ENCODE assay signal across 1 cellular context in the genomic region with DNA sequence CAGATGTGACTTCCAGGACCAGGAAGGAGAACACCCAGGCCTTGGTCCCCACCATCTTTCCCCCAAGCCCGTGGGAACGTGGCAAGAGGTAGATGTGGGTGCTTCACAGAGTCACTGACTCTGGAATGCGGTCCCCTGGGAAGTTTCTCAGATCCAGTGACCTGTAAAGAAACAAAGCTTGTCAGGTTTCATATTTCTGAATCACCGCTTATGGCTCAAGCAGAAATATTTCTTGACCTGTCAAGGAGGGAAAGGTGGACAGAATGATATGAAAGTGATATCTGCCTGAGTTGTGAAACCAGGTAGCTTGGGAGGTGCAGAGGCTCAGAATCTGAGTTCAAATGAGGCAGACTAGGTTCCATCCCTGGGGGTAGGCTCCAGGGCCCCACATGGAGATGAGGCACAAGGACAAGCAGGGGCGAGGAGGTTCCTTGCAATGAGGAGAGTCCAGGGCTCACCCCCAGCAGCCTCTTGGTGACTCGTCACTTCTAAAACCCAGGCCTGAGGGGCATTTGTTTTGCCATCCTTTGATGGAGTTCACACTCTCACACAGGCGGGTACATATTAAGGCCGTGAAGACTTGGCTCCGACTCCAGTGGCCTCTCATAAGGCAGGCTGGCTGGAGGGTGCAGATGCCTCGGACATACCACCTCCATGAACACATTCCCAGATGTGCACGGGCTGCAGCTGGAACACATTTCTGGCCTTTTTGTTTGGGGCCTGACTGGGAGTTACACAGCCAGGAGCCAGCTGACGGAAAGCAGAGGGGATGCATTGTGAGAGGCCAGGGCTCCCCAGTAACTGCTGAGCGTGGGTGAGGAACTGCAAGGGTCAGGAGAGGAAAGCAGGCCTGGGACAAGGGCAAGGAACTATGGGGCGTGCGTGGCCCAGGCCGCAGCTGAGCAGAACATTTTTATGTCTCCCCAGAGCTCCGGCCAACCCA.
TF ChIP-seq lines count a peak whose summit lies in the region.

No MANE protein-coding gene starts in this region.

TF ChIP-seq in GM23338, 12 proteins besides CTCF, POLR2A, EP300 and RAD21:
- TF ChIP-seq, protein P1, sequence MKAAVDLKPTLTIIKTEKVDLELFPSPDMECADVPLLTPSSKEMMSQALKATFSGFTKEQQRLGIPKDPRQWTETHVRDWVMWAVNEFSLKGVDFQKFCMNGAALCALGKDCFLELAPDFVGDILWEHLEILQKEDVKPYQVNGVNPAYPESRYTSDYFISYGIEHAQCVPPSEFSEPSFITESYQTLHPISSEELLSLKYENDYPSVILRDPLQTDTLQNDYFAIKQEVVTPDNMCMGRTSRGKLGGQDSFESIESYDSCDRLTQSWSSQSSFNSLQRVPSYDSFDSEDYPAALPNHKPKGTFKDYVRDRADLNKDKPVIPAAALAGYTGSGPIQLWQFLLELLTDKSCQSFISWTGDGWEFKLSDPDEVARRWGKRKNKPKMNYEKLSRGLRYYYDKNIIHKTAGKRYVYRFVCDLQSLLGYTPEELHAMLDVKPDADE (IDR thresholded peaks at IDR 0.05): no peak
- TF ChIP-seq ZNF114 (CRISPR knock-in tag; IDR thresholded peaks at IDR 0.05) (no peak), STAT1 (IDR thresholded peaks at IDR 0.05; ENCODE audit: unreplicated experiment) (no peak), CREB1 (CRISPR knock-in tag; IDR thresholded peaks at IDR 0.05; ENCODE audit: low read depth) (no peak), EZH2phosphoT487 (IDR thresholded peaks at IDR 0.05; ENCODE audit: unreplicated experiment) (no peak)
- TF ChIP-seq, protein P2, sequence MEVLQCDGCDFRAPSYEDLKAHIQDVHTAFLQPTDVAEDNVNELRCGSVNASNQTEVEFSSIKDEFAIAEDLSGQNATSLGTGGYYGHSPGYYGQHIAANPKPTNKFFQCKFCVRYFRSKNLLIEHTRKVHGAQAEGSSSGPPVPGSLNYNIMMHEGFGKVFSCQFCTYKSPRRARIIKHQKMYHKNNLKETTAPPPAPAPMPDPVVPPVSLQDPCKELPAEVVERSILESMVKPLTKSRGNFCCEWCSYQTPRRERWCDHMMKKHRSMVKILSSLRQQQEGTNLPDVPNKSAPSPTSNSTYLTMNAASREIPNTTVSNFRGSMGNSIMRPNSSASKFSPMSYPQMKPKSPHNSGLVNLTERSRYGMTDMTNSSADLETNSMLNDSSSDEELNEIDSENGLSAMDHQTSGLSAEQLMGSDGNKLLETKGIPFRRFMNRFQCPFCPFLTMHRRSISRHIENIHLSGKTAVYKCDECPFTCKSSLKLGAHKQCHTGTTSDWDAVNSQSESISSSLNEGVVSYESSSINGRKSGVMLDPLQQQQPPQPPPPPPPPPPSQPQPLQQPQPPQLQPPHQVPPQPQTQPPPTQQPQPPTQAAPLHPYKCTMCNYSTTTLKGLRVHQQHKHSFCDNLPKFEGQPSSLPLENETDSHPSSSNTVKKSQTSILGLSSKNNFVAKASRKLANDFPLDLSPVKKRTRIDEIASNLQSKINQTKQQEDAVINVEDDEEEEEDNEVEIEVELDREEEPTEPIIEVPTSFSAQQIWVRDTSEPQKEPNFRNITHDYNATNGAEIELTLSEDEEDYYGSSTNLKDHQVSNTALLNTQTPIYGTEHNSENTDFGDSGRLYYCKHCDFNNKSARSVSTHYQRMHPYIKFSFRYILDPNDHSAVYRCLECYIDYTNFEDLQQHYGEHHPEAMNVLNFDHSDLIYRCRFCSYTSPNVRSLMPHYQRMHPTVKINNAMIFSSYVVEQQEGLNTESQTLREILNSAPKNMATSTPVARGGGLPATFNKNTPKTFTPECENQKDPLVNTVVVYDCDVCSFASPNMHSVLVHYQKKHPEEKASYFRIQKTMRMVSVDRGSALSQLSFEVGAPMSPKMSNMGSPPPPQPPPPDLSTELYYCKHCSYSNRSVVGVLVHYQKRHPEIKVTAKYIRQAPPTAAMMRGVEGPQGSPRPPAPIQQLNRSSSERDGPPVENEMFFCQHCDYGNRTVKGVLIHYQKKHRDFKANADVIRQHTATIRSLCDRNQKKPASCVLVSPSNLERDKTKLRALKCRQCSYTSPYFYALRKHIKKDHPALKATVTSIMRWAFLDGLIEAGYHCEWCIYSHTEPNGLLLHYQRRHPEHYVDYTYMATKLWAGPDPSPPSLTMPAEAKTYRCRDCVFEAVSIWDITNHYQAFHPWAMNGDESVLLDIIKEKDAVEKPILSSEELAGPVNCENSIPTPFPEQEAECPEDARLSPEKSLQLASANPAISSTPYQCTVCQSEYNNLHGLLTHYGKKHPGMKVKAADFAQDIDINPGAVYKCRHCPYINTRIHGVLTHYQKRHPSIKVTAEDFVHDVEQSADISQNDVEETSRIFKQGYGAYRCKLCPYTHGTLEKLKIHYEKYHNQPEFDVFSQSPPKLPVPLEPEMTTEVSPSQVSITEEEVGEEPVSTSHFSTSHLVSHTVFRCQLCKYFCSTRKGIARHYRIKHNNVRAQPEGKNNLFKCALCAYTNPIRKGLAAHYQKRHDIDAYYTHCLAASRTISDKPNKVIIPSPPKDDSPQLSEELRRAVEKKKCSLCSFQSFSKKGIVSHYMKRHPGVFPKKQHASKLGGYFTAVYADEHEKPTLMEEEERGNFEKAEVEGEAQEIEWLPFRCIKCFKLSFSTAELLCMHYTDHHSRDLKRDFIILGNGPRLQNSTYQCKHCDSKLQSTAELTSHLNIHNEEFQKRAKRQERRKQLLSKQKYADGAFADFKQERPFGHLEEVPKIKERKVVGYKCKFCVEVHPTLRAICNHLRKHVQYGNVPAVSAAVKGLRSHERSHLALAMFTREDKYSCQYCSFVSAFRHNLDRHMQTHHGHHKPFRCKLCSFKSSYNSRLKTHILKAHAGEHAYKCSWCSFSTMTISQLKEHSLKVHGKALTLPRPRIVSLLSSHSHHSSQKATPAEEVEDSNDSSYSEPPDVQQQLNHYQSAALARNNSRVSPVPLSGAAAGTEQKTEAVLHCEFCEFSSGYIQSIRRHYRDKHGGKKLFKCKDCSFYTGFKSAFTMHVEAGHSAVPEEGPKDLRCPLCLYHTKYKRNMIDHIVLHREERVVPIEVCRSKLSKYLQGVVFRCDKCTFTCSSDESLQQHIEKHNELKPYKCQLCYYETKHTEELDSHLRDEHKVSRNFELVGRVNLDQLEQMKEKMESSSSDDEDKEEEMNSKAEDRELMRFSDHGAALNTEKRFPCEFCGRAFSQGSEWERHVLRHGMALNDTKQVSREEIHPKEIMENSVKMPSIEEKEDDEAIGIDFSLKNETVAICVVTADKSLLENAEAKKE (CRISPR knock-in tag; IDR thresholded peaks at IDR 0.05): no peak
- TF ChIP-seq, protein P3, sequence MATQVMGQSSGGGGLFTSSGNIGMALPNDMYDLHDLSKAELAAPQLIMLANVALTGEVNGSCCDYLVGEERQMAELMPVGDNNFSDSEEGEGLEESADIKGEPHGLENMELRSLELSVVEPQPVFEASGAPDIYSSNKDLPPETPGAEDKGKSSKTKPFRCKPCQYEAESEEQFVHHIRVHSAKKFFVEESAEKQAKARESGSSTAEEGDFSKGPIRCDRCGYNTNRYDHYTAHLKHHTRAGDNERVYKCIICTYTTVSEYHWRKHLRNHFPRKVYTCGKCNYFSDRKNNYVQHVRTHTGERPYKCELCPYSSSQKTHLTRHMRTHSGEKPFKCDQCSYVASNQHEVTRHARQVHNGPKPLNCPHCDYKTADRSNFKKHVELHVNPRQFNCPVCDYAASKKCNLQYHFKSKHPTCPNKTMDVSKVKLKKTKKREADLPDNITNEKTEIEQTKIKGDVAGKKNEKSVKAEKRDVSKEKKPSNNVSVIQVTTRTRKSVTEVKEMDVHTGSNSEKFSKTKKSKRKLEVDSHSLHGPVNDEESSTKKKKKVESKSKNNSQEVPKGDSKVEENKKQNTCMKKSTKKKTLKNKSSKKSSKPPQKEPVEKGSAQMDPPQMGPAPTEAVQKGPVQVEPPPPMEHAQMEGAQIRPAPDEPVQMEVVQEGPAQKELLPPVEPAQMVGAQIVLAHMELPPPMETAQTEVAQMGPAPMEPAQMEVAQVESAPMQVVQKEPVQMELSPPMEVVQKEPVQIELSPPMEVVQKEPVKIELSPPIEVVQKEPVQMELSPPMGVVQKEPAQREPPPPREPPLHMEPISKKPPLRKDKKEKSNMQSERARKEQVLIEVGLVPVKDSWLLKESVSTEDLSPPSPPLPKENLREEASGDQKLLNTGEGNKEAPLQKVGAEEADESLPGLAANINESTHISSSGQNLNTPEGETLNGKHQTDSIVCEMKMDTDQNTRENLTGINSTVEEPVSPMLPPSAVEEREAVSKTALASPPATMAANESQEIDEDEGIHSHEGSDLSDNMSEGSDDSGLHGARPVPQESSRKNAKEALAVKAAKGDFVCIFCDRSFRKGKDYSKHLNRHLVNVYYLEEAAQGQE (IDR thresholded peaks at IDR 0.05; ENCODE audit: unreplicated experiment): no peak
